In genomic region chr6:6026513-6027205, GRCh38 we compare ENCODE assay signal across 21 cellular contexts.
"Had no signal": no experiment of that assay in that cellular context is flagged by ENCODE, and none has a peak within 500 bp of the region (broad histone marks: within the 10 kb centered on the region; RNA-seq: fewer than 3 reads in every experiment).

No MANE protein-coding gene starts in this region.

- H3K4me1 Mint-ChIP-seq: activated naive CD4-positive, alpha-beta T cell treated with anti-CD3 and anti-CD28 coated beads, Interleukin-2, amount 50 U/mL, for 24 hours; brain had no signal

- H3K27ac Mint-ChIP-seq: activated CD8-positive, alpha-beta T cell treated with anti-CD3 and anti-CD28 coated beads for 36 hours; activated naive CD4-positive, alpha-beta T cell treated with anti-CD3 and anti-CD28 coated beads, Interleukin-2, amount 50 U/mL, for 24 hours; brain; T-helper 1 cell treated with Interleukin-12 subunit alpha and Interleukin-12 subunit beta and Interleukin-4 antibody, amounts not matched to agents 30 μg/mL and 1 μg/mL, for 36 hours had no signal

- H3K4me1 ChIP-seq: Peyer's patch had no signal

- DNase-seq: activated CD4-positive, alpha-beta T cell treated with anti-CD3 and anti-CD28 coated beads for 4 hours; activated CD8-positive, alpha-beta memory T cell treated with anti-CD3 and anti-CD28 coated beads, Interleukin-2, amount 50 U/mL, for 4 hours; activated CD8-positive, alpha-beta T cell treated with anti-CD3 and anti-CD28 coated beads for 36 hours; activated effector memory CD4-positive, alpha-beta T cell treated with Interleukin-2 at 50 U/mL for 16 hours; activated naive CD4-positive, alpha-beta T cell; amygdala; MM.1S; NCI-H1105 treated with DMSO at 0.1 percent for 48 hours; NCI-H1436 treated with DMSO at 0.1 percent for 48 hours; NCI-H187; NCI-H2081; NCI-H510A treated with DMSO at 0.1 percent for 48 hours; NCI-H69; NK-92 treated with Interleukin-12 subunit alpha and Interleukin-12 subunit beta, amount 100 ng/mL, for 24 hours; Peyer's patch; SHP77 treated with DMSO at 0.1 percent for 48 hours had no signal

- H3K9me3 Mint-ChIP-seq: activated CD8-positive, alpha-beta T cell treated with anti-CD3 and anti-CD28 coated beads for 36 hours; activated naive CD4-positive, alpha-beta T cell treated with anti-CD3 and anti-CD28 coated beads, Interleukin-2, amount 50 U/mL, for 24 hours; T-helper 1 cell treated with Interleukin-12 subunit alpha and Interleukin-12 subunit beta and Interleukin-4 antibody, amounts not matched to agents 30 μg/mL and 1 μg/mL, for 36 hours had no signal

- H3K27ac ChIP-seq: Peyer's patch, RWPE1 had no signal

- H3K4me3 Mint-ChIP-seq: activated CD8-positive, alpha-beta T cell treated with anti-CD3 and anti-CD28 coated beads for 36 hours; activated naive CD4-positive, alpha-beta T cell treated with anti-CD3 and anti-CD28 coated beads, Interleukin-2, amount 50 U/mL, for 24 hours; brain; T-helper 1 cell treated with Interleukin-12 subunit alpha and Interleukin-12 subunit beta and Interleukin-4 antibody, amounts not matched to agents 30 μg/mL and 1 μg/mL, for 36 hours had no signal

- H3K4me3 ChIP-seq: Peyer's patch had no signal

- ATAC-seq: activated CD4-positive, CD25-positive, alpha-beta regulatory T cell treated with anti-CD3 and anti-CD28 coated beads, Interleukin-2, amount 50 U/mL, for 24 hours; activated CD8-positive, alpha-beta T cell treated with anti-CD3 and anti-CD28 coated beads for 36 hours had no signal

- H3K36me3 ChIP-seq: Peyer's patch had no signal

- H3K27me3 ChIP-seq: Peyer's patch had no signal

- H3K9me3 ChIP-seq: Peyer's patch had no signal

- H3K36me3 Mint-ChIP-seq: activated naive CD4-positive, alpha-beta T cell treated with anti-CD3 and anti-CD28 coated beads, Interleukin-2, amount 50 U/mL, for 24 hours; brain had no signal
